ENCODE assay signal across 13 cellular contexts in the genomic region with DNA sequence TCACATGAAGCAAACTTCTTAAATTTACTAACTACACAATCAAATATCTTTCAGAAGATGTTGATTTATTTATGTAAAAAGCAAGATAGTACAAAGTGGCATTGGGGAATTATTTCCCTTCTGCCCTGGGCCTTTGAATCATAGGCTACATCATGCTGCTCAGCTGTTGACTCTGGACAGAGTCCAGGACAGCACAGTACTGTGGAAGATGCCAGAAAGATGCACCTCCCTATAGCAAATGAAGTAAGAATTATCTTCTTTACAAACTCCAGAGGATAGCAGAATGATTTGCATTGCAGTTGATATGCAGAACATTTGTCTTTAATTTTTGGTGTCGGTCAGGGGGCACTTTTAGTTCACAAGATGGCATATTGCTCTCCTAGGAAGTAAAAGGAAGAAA.
DNase-seq lines count a peak whose midpoint lies in the region; ATAC-seq lines count a peak whose summit lies in the region.
"Had no signal": no experiment of that assay in that cellular context is flagged by ENCODE, and none has a peak within 500 bp of the region (broad histone marks: within the 10 kb centered on the region; RNA-seq: fewer than 3 reads in every experiment).

No MANE protein-coding gene starts in this region.

- ATAC-seq in HG02623 (IDR thresholded peaks at IDR 0.05; ENCODE audit: unreplicated experiment), result no peak
- ATAC-seq: T-cell had no signal

- in situ Hi-C loops in Caki2 (cut with HindIII; ENCODE audit: low pct_unique_long_range_greater_than_20kb, low sequenced_read_pairs), result no loop called here

- peak; percentile 14 for DNase-seq in Caki2 (ENCODE audit: low read depth)
- DNase-seq in NCI-H446 (lab: John Stamatoyannopoulos, UW), result peak; percentile 23 to 66
- peak; percentile 20 for DNase-seq in dermis blood vessel endothelial cell
- DNase-seq in mucosa of gallbladder (ENCODE audit: low spot score), result peak; percentile 49
- DNase-seq in iPS-NIHi11 (ENCODE audit: low spot score), result no peak
- no peak for DNase-seq in DMS153 (lab: John Stamatoyannopoulos, UW)
- DNase-seq in NCI-H1930 (lab: John Stamatoyannopoulos, UW), result no peak
- DNase-seq: activated CD4-positive, alpha-beta T cell treated with anti-CD3 and anti-CD28 coated beads, Interleukin-2, amount 10 ng/mL, durations not matched to agents 24 days and 14 days; colonic mucosa; NCI-H1417; NK-92 treated with Interleukin-12 subunit alpha and Interleukin-12 subunit beta, amount 100 ng/mL, for 24 hours; T-cell had no signal

Comparison
In these comparisons a context has a peak if more than half of its experiments do, and no peak if none do; other contexts are left out.
1. DNase-seq: peak in Caki2 (single experiment), NCI-H446 (2 of 2), dermis blood vessel endothelial cell (single experiment) and mucosa of gallbladder (single experiment); none in iPS-NIHi11 (single experiment), DMS153 (single experiment) and NCI-H1930 (0 of 2).